Comparison of ENCODE assay signal across 13 cellular contexts in genomic region chr14:70956511-70956910, GRCh38.
"Had no signal": no experiment of that assay in that cellular context is flagged by ENCODE, and none has a peak within 500 bp of the region (broad histone marks: within the 10 kb centered on the region; RNA-seq: fewer than 3 reads in every experiment).

No MANE protein-coding gene starts in this region.

- H3K9me3 Mint-ChIP-seq: activated CD4-positive, alpha-beta memory T cell treated with anti-CD3 and anti-CD28 coated beads for 36 hours; activated naive CD4-positive, alpha-beta T cell treated with anti-CD3 and anti-CD28 coated beads, Interleukin-2, amount 10 ng/mL, durations not matched to agents 7 days and 5 days; activated T-cell treated with anti-CD3 and anti-CD28 coated beads, Interleukin-2, amount 50 U/mL, for 4 hours; activated T-helper 2 cell treated with anti-CD3 and anti-CD28 coated beads, Interferon-gamma antibody, Interleukin-2, Interleukin-4, amounts not matched to agents 10 μg/mL and 5 μg/mL and 100 μg/mL, durations not matched to agents 14 hours and 24 hours and 36 hours had no signal

- H3K4me1 Mint-ChIP-seq: endodermal cell, WTC11 had no signal

- ATAC-seq: body of pancreas, esophagus mucosa had no signal

- H3K27ac ChIP-seq: body of pancreas, colonic mucosa had no signal

- DNase-seq: aorta, body of pancreas, colonic mucosa, endodermal cell had no signal

- H3K27ac Mint-ChIP-seq: activated CD4-positive, alpha-beta memory T cell treated with anti-CD3 and anti-CD28 coated beads for 36 hours; activated CD8-positive, alpha-beta T cell treated with anti-CD3 and anti-CD28 coated beads, Interleukin-2, amount 10 ng/mL, durations not matched to agents 7 days and 5 days; activated naive CD4-positive, alpha-beta T cell treated with anti-CD3 and anti-CD28 coated beads, Interleukin-2, amount 10 ng/mL, durations not matched to agents 7 days and 5 days; activated naive CD8-positive, alpha-beta T cell; activated T-helper 2 cell treated with anti-CD3 and anti-CD28 coated beads, Interferon-gamma antibody, Interleukin-2, Interleukin-4, amounts not matched to agents 10 μg/mL and 5 μg/mL and 100 μg/mL, durations not matched to agents 14 hours and 24 hours and 36 hours; endodermal cell; WTC11 had no signal

- H3K4me3 Mint-ChIP-seq: activated CD4-positive, alpha-beta memory T cell treated with anti-CD3 and anti-CD28 coated beads for 36 hours; activated CD8-positive, alpha-beta memory T cell treated with anti-CD3 and anti-CD28 coated beads, Interleukin-2, amount 10 ng/mL, durations not matched to agents 7 days and 5 days; activated CD8-positive, alpha-beta T cell treated with anti-CD3 and anti-CD28 coated beads, Interleukin-2, amount 10 ng/mL, durations not matched to agents 7 days and 5 days; activated naive CD4-positive, alpha-beta T cell treated with anti-CD3 and anti-CD28 coated beads, Interleukin-2, amount 10 ng/mL, durations not matched to agents 7 days and 5 days; activated naive CD8-positive, alpha-beta T cell; activated T-cell treated with anti-CD3 and anti-CD28 coated beads, Interleukin-2, amount 50 U/mL, for 4 hours; endodermal cell; WTC11 had no signal

- H3K27me3 Mint-ChIP-seq: activated CD4-positive, alpha-beta memory T cell treated with anti-CD3 and anti-CD28 coated beads for 36 hours; activated CD8-positive, alpha-beta memory T cell treated with anti-CD3 and anti-CD28 coated beads, Interleukin-2, amount 10 ng/mL, durations not matched to agents 7 days and 5 days; activated naive CD4-positive, alpha-beta T cell treated with anti-CD3 and anti-CD28 coated beads, Interleukin-2, amount 10 ng/mL, durations not matched to agents 7 days and 5 days; activated naive CD8-positive, alpha-beta T cell had no signal
